Comparison of ENCODE assay signal across 14 cellular contexts in the genomic region with DNA sequence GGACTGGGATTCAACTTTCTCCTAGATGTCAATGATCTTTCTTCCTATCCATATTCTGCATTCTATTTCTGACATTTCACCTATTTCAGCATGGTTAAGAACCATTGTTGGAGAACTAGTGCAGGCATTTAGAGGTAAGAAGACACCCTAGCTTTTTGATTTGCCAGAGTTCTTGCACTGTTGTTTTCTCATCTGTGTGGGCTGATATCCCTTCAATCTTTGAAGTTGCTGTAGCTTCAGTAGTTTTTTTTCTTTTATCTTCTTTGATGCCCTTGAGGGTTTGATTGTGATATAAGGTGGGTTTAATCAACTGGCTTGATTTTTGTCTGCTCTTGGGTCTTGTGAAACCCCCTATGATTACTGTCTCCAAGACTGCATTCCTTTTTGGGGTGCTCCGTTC.
DNase-seq lines count a peak whose midpoint lies in the region; ATAC-seq lines count a peak whose summit lies in the region.
"Had no signal": no experiment of that assay in that cellular context is flagged by ENCODE, and none has a peak within 500 bp of the region (broad histone marks: within the 10 kb centered on the region; RNA-seq: fewer than 3 reads in every experiment).

No MANE protein-coding gene starts in this region.

- intact Hi-C loops in CD4-positive, alpha-beta memory T cell (cut with micrococcal nuclease), result loop anchor here (5.0 kb wide), 1 partner anchor 33 kb away; no protein-coding TSS in a partner anchor
- intact Hi-C loops in activated T-helper 2 cell treated with anti-CD3 and anti-CD28 coated beads, Interferon-gamma antibody, Interleukin-2, Interleukin-4, amounts not matched to agents 10 μg/mL and 5 μg/mL and 100 μg/mL, durations not matched to agents 14 hours and 24 hours and 36 hours (cut with micrococcal nuclease), result no loop called here

- H3K36me3 ChIP-seq in CD4-positive, alpha-beta memory T cell (ENCODE audit: insufficient read depth, low read length), result no peaks in the 10 kb centered on the region

- DNase-seq in activated naive CD4-positive, alpha-beta T cell (lab: John Stamatoyannopoulos, UW), result no peak
- DNase-seq in CD4-positive, alpha-beta memory T cell, result no peak
- no peak for DNase-seq in T-cell
- DNase-seq in naive thymus-derived CD8-positive, alpha-beta T cell, result peak in 3 of 10 donors; percentile 14 to 49 (median 30)
- DNase-seq in activated T-helper 2 cell treated with anti-CD3 and anti-CD28 coated beads, Interferon-gamma antibody, Interleukin-2, Interleukin-4, amounts not matched to agents 10 μg/mL and 5 μg/mL and 100 μg/mL, durations not matched to agents 14 hours and 24 hours and 36 hours (ENCODE audit: low spot score), result no peak
- DNase-seq: C1 segment of cervical spinal cord, Calu3, DMS 273 treated with DMSO at 0.1 percent for 48 hours, GM23248 had no signal

- H3K27me3 ChIP-seq in CD4-positive, alpha-beta memory T cell (ENCODE audit: insufficient read depth, low read length), result no peaks in the 10 kb centered on the region

- peaks cover 20% of the 10 kb centered on the region for H3K4me1 ChIP-seq in CD4-positive, alpha-beta memory T cell (ENCODE audit: insufficient read depth, low read length)

- no peaks in the 10 kb centered on the region for H3K27me3 Mint-ChIP-seq in activated naive CD4-positive, alpha-beta T cell treated with anti-CD3 and anti-CD28 coated beads, Interleukin-2, amount 50 U/mL, for 24 hours
- no peaks in the 10 kb centered on the region for H3K27me3 Mint-ChIP-seq in CD4-positive, alpha-beta memory T cell
- H3K27me3 Mint-ChIP-seq in T-cell, result no peaks in the 10 kb centered on the region
- no peaks in the 10 kb centered on the region for H3K27me3 Mint-ChIP-seq in naive thymus-derived CD8-positive, alpha-beta T cell
- H3K27me3 Mint-ChIP-seq in activated T-helper 2 cell treated with anti-CD3 and anti-CD28 coated beads, Interferon-gamma antibody, Interleukin-2, Interleukin-4, amounts not matched to agents 10 μg/mL and 5 μg/mL and 100 μg/mL, durations not matched to agents 14 hours and 24 hours and 36 hours (ENCODE audit: low read depth), result peaks cover 2% of the 10 kb centered on the region

- H3K27ac Mint-ChIP-seq in activated naive CD4-positive, alpha-beta T cell treated with anti-CD3 and anti-CD28 coated beads, Interleukin-2, amount 50 U/mL, for 24 hours, result peak overlapping the region; percentile 14
- peak overlapping the region in 6 of 7 donors; percentile 34 to 79 (median 58) for H3K27ac Mint-ChIP-seq in CD4-positive, alpha-beta memory T cell
- H3K27ac Mint-ChIP-seq in T-cell, result peak overlapping the region; percentile 69 to 82
- H3K27ac Mint-ChIP-seq in naive thymus-derived CD8-positive, alpha-beta T cell, result peak overlapping the region; percentile 52 to 84 (median 76)
- H3K27ac Mint-ChIP-seq in activated T-helper 2 cell treated with anti-CD3 and anti-CD28 coated beads, Interferon-gamma antibody, Interleukin-2, Interleukin-4, amounts not matched to agents 10 μg/mL and 5 μg/mL and 100 μg/mL, durations not matched to agents 14 hours and 24 hours and 36 hours, result no peak overlapping the region
- H3K27ac Mint-ChIP-seq: B cell had no signal

- peaks cover 8% of the 10 kb centered on the region for H3K36me3 Mint-ChIP-seq in activated naive CD4-positive, alpha-beta T cell treated with anti-CD3 and anti-CD28 coated beads, Interleukin-2, amount 50 U/mL, for 24 hours
- peaks cover 0 to 9% of the 10 kb centered on the region in 2 donors for H3K36me3 Mint-ChIP-seq in CD4-positive, alpha-beta memory T cell
- H3K36me3 Mint-ChIP-seq in T-cell, result peaks cover 7% of the 10 kb centered on the region
- peaks cover 0 to 20% (median 9%) of the 10 kb centered on the region in 3 donors for H3K36me3 Mint-ChIP-seq in naive thymus-derived CD8-positive, alpha-beta T cell
- H3K36me3 Mint-ChIP-seq in activated T-helper 2 cell treated with anti-CD3 and anti-CD28 coated beads, Interferon-gamma antibody, Interleukin-2, Interleukin-4, amounts not matched to agents 10 μg/mL and 5 μg/mL and 100 μg/mL, durations not matched to agents 14 hours and 24 hours and 36 hours (ENCODE audit: low read depth), result peaks cover 7% of the 10 kb centered on the region

- peaks cover 0 to 7% of the 10 kb centered on the region in 2 donors for H3K9me3 ChIP-seq in CD4-positive, alpha-beta memory T cell (ENCODE audit: control insufficient read depth in 1 of 2, low read length in 2 of 2)

- CTCF ChIA-PET in CD4-positive, alpha-beta memory T cell (lab: Charles Lee; ENCODE audit: partially characterized antibody), result interaction anchor here (0.9 to 3.9 kb wide), 9 partner anchors 11 to 72 kb away, joined by 3 to 36 read pairs (median 4); no protein-coding TSS in a partner anchor
- CTCF ChIA-PET in T-cell (lab: Charles Lee), result interaction anchor here in 1 of 2 donors (0.6 to 2.9 kb wide), 4 partner anchors 46 to 671 kb away, joined by 3 to 11 read pairs (median 4); no protein-coding TSS in a partner anchor

- peak; percentile 50 to 72 (median 54) for ATAC-seq in T-cell (replicated peaks in 1 of 4)
- peak; percentile 78 to 79 for ATAC-seq in naive thymus-derived CD8-positive, alpha-beta T cell
- ATAC-seq in GM21737 (IDR thresholded peaks at IDR 0.05; ENCODE audit: unreplicated experiment), result no peak
- ATAC-seq: HCT116 had no signal

- H3K4me3 ChIP-seq in CD4-positive, alpha-beta memory T cell (ENCODE audit: low read length in 2 of 2), result no peak overlapping the region
- H3K4me3 ChIP-seq: GM23248 had no signal

- POLR2A ChIA-PET in CD4-positive, alpha-beta memory T cell (lab: Charles Lee; ENCODE audit: partially characterized antibody), result interaction anchor here (4.4 kb wide), 1 partner anchor 46 kb away, joined by 33 read pairs; no protein-coding TSS in a partner anchor
- POLR2A ChIA-PET in T-cell (lab: Charles Lee), result interaction anchor here in 1 of 2 donors (0.5 kb wide), 1 partner anchor 38 kb away, joined by 4 read pairs; no protein-coding TSS in a partner anchor
- POLR2A ChIA-PET in naive thymus-derived CD8-positive, alpha-beta T cell (lab: Charles Lee), result interaction anchor here (1.1 to 2.7 kb wide), 4 partner anchors 17 to 46 kb away, joined by 3 to 8 read pairs (median 6); no protein-coding TSS in a partner anchor

- no peak overlapping the region for H3K27ac ChIP-seq in CD4-positive, alpha-beta memory T cell (ENCODE audit: low read depth, low read length)
- H3K27ac ChIP-seq: GM23248, HL-60 had no signal

- peaks cover 9% of the 10 kb centered on the region for H3K9me3 Mint-ChIP-seq in activated naive CD4-positive, alpha-beta T cell treated with anti-CD3 and anti-CD28 coated beads, Interleukin-2, amount 50 U/mL, for 24 hours
- H3K9me3 Mint-ChIP-seq in CD4-positive, alpha-beta memory T cell, result peaks cover 2 to 16% (median 13%) of the 10 kb centered on the region in 8 donors
- H3K9me3 Mint-ChIP-seq in T-cell, result peaks cover 7 to 16% (median 12%) of the 10 kb centered on the region in 3 donors
- H3K9me3 Mint-ChIP-seq in naive thymus-derived CD8-positive, alpha-beta T cell, result peaks cover 4 to 26% (median 12%) of the 10 kb centered on the region in 9 donors
- H3K9me3 Mint-ChIP-seq in activated T-helper 2 cell treated with anti-CD3 and anti-CD28 coated beads, Interferon-gamma antibody, Interleukin-2, Interleukin-4, amounts not matched to agents 10 μg/mL and 5 μg/mL and 100 μg/mL, durations not matched to agents 14 hours and 24 hours and 36 hours, result peaks cover 41% of the 10 kb centered on the region

- peak overlapping the region; percentile 28 for H3K4me3 Mint-ChIP-seq in activated naive CD4-positive, alpha-beta T cell treated with anti-CD3 and anti-CD28 coated beads, Interleukin-2, amount 50 U/mL, for 24 hours
- H3K4me3 Mint-ChIP-seq in CD4-positive, alpha-beta memory T cell, result peak overlapping the region in 6 of 8 donors; percentile 19 to 65 (median 46)
- H3K4me3 Mint-ChIP-seq in T-cell, result peak overlapping the region; percentile 22 to 35 (median 27)
- peak overlapping the region in 9 of 10 donors; percentile 6 to 78 (median 59) for H3K4me3 Mint-ChIP-seq in naive thymus-derived CD8-positive, alpha-beta T cell
- no peak overlapping the region for H3K4me3 Mint-ChIP-seq in activated T-helper 2 cell treated with anti-CD3 and anti-CD28 coated beads, Interferon-gamma antibody, Interleukin-2, Interleukin-4, amounts not matched to agents 10 μg/mL and 5 μg/mL and 100 μg/mL, durations not matched to agents 14 hours and 24 hours and 36 hours (ENCODE audit: low read depth)
- H3K4me3 Mint-ChIP-seq: B cell had no signal

- H3K4me1 Mint-ChIP-seq in activated naive CD4-positive, alpha-beta T cell treated with anti-CD3 and anti-CD28 coated beads, Interleukin-2, amount 50 U/mL, for 24 hours, result peaks cover 36% of the 10 kb centered on the region
- peaks cover 30 to 65% (median 48%) of the 10 kb centered on the region in 4 donors for H3K4me1 Mint-ChIP-seq in CD4-positive, alpha-beta memory T cell
- peaks cover 40 to 57% (median 48%) of the 10 kb centered on the region in 3 donors for H3K4me1 Mint-ChIP-seq in T-cell
- H3K4me1 Mint-ChIP-seq in naive thymus-derived CD8-positive, alpha-beta T cell, result peaks cover 18 to 50% (median 43%) of the 10 kb centered on the region in 4 donors
- H3K4me1 Mint-ChIP-seq in activated T-helper 2 cell treated with anti-CD3 and anti-CD28 coated beads, Interferon-gamma antibody, Interleukin-2, Interleukin-4, amounts not matched to agents 10 μg/mL and 5 μg/mL and 100 μg/mL, durations not matched to agents 14 hours and 24 hours and 36 hours (ENCODE audit: low read depth), result peaks cover 7% of the 10 kb centered on the region
- H3K4me1 Mint-ChIP-seq: B cell had no signal
